Comparison of ENCODE assay signal across 32 cellular contexts in the genomic region with DNA sequence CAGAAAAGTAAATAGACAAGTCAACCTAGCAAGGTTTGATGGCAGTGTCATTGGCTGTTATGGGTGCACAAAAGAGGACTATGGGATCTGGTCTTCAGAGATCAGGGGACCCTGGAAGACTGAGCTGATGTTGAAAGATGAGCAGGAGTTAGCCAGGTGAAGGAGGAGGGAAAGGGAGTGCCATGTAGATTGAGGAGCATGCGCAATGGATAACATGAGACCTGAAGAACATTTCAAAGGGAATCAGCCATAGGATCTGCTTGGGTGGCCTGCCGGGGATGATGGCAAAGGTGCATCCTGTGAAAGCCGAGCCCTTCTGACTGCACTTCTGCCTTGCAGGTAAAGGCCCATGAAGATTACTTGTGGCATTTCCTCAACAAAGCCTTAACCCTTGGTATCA.
"Had no signal": no experiment of that assay in that cellular context is flagged by ENCODE, and none has a peak within 500 bp of the region (broad histone marks: within the 10 kb centered on the region; RNA-seq: fewer than 3 reads in every experiment).

No MANE protein-coding gene starts in this region.

- DNase-seq: activated CD4-positive, alpha-beta memory T cell treated with anti-CD3 and anti-CD28 coated beads for 36 hours; activated CD4-positive, alpha-beta T cell treated with anti-CD3 and anti-CD28 coated beads for 1 hour; activated CD4-positive, alpha-beta T cell treated with anti-CD3 and anti-CD28 coated beads for 36 hours; activated CD4-positive, alpha-beta T cell treated with anti-CD3 and anti-CD28 coated beads, Interleukin-2, amount 10 ng/mL, durations not matched to agents 24 days and 14 days; activated CD4-positive, alpha-beta T cell treated with anti-CD3 and anti-CD28 coated beads, Interleukin-2, amount 50 U/mL, for 1 hour; activated CD4-positive, alpha-beta T cell treated with anti-CD3 and anti-CD28 coated beads, Interleukin-2, amount 50 U/mL, for 4 hours; activated CD4-positive, CD25-positive, alpha-beta regulatory T cell; activated CD8-positive, alpha-beta memory T cell treated with anti-CD3 and anti-CD28 coated beads, Interleukin-2, amount 50 U/mL, for 4 hours; activated CD8-positive, alpha-beta T cell treated with anti-CD3 and anti-CD28 coated beads for 36 hours; activated effector memory CD4-positive, alpha-beta T cell treated with anti-CD3 and anti-CD28 coated beads, Interleukin-2, amount 50 U/mL, for 16 hours; activated gamma-delta T cell treated with Interleukin-2 at 50 U/mL for 16 hours; activated naive CD4-positive, alpha-beta T cell treated with anti-CD3 and anti-CD28 coated beads, Interleukin-2, amount 10 ng/mL, durations not matched to agents 7 days and 5 days; activated naive CD4-positive, alpha-beta T cell treated with Interleukin-2 at 50 U/mL for 16 hours; activated naive CD8-positive, alpha-beta T cell treated with anti-CD3 and anti-CD28 coated beads, Interleukin-2, amount 10 ng/mL, durations not matched to agents 7 days and 5 days; activated naive CD8-positive, alpha-beta T cell treated with anti-CD3 and anti-CD28 coated beads, Interleukin-2, amount 50 U/mL, for 24 hours; activated T-cell treated with anti-CD3 and anti-CD28 coated beads for 4 hours; activated T-cell treated with anti-CD3 and anti-CD28 coated beads, Interleukin-2, amount 50 U/mL, for 1 hour; activated T-cell treated with anti-CD3 and anti-CD28 coated beads, Interleukin-2, amount 50 U/mL, for 4 hours; activated T-cell treated with anti-CD3 and anti-CD28 coated beads, Interleukin-2, amount 50 U/mL, for 72 hours; amygdala; anterior cingulate cortex; central memory CD4-positive, alpha-beta T cell; T-helper 1 cell; T-helper 2 cell; T-helper 9 cell; WERI-Rb-1 had no signal

- H3K9me3 ChIP-seq: ascending aorta had no signal

- ATAC-seq: activated CD4-positive, alpha-beta T cell treated with anti-CD3 and anti-CD28 coated beads for 36 hours; activated CD4-positive, CD25-positive, alpha-beta regulatory T cell treated with anti-CD3 and anti-CD28 coated beads, Interleukin-2, amount 50 U/mL, for 24 hours; activated CD8-positive, alpha-beta T cell treated with anti-CD3 and anti-CD28 coated beads for 36 hours; activated naive CD8-positive, alpha-beta T cell treated with anti-CD3 and anti-CD28 coated beads, Interleukin-2, amount 50 U/mL, for 24 hours; activated T-cell treated with anti-CD3 and anti-CD28 coated beads, Interleukin-2, amount 50 U/mL, for 4 hours; activated T-cell treated with anti-CD3 and anti-CD28 coated beads, Interleukin-2, amount 50 U/mL, for 72 hours; activated T-helper 17 cell treated with anti-CD3 and anti-CD28 coated beads, Interleukin-2, amount 50 U/mL, for 72 hours; WTC11 had no signal

- FAIRE-seq: colon, TTC549 had no signal

- H3K27ac ChIP-seq: ascending aorta, WERI-Rb-1 had no signal

- H3K4me1 ChIP-seq: ascending aorta had no signal

- H3K27me3 ChIP-seq: ascending aorta had no signal

- H3K36me3 ChIP-seq: ascending aorta, WERI-Rb-1 had no signal

- H3K4me3 ChIP-seq: ascending aorta had no signal
